ENCODE assay signal across 10 cellular contexts in genomic region chr13:31174018-31174417, GRCh38. TPM values are rescaled to one million over a fixed set of nuclear protein-coding genes. Genes with fewer than 3 reads are reported as not detected.
DNase-seq lines count a peak whose midpoint lies in the region; TF ChIP-seq lines count a peak whose summit lies in the region.
"Had no signal": no experiment of that assay in that cellular context is flagged by ENCODE, and none has a peak within 500 bp of the region (broad histone marks: within the 10 kb centered on the region; RNA-seq: fewer than 3 reads in every experiment).

No MANE protein-coding gene starts in this region.

- H3K9me3 ChIP-seq in A673 (ENCODE audit: low read depth, low read length, poor library complexity, severe bottlenecking) (no peaks in the 10 kb centered on the region), MG63 (no peaks in the 10 kb centered on the region)

- H3K27me3 ChIP-seq in A673 (replicated peaks; ENCODE audit: insufficient read depth, low read depth, low read length, poor library complexity) (no peaks in the 10 kb centered on the region), MG63 (no peaks in the 10 kb centered on the region)

- CTCF ChIA-PET in A673 (lab: Charles Lee): interaction anchor here (0.7 kb wide), 1 partner anchor 250 kb away, joined by 3 read pairs; no protein-coding TSS in a partner anchor

- H3K36me3 ChIP-seq in A673 (ENCODE audit: insufficient read depth, low read length, poor library complexity, severe bottlenecking) (no peaks in the 10 kb centered on the region), MG63 (no peaks in the 10 kb centered on the region)

- BruUV-seq in A673 (replicated peaks; lab: Mats Ljungman, UMichigan): no TSS peak

- H3K4me1 ChIP-seq in A673 (ENCODE audit: insufficient read depth, low read length, poor library complexity, severe bottlenecking): peaks cover 8% of the 10 kb centered on the region

- DNase-seq in A673 (ENCODE audit: low spot score) (peak; percentile 23), GM03348 (ENCODE audit: low spot score) (peak; percentile 29), amniotic epithelial cell (ENCODE audit: low read depth) (peak; percentile 25), fibroblast of villous mesenchyme (ENCODE audit: low read depth) (peak; percentile 23), MG63 (no peak), NCI-H1092 (lab: John Stamatoyannopoulos, UW) (no peak)
- no peak for DNase-seq in activated CD4-positive, alpha-beta T cell treated with anti-CD3 and anti-CD28 coated beads for 4 hours
- DNase-seq in stimulated activated CD8-positive, alpha-beta memory T cell treated with anti-CD3 and anti-CD28 coated beads, Interleukin-4, amount 100 ng/mL, for 48 hours: no peak
- DNase-seq: activated CD4-positive, alpha-beta T cell treated with anti-CD3 and anti-CD28 coated beads, Interleukin-2, amount 10 ng/mL, durations not matched to agents 24 days and 14 days had no signal

- TF ChIP-seq CTCF in A673 (conservative IDR thresholded peaks at IDR 0.05; ENCODE audit: low read depth, low read length) (0 out of 2 replicates have a peak, but pooled peaks have one; percentile 25), fibroblast of villous mesenchyme (IDR thresholded peaks at IDR 0.05; ENCODE audit: insufficient read depth, low read depth, low read length) (peak; percentile 11)

- intact Hi-C loops in A673 (cut with micrococcal nuclease; ENCODE audit: unreplicated experiment): no loop called here

- POLR2A ChIA-PET in A673 (lab: Charles Lee; ENCODE audit: low non-redundant PET): no interaction called here

- H3K4me3 ChIP-seq in A673 (ENCODE audit: low read depth, low read length, poor library complexity, severe bottlenecking) (no peak overlapping the region), fibroblast of villous mesenchyme (ENCODE audit: low read depth, low read length) (no peak overlapping the region), MG63 (no peak overlapping the region)

- H3K27ac ChIP-seq in A673 (ENCODE audit: low read depth, low read length, poor library complexity, severe bottlenecking): no peak overlapping the region
- H3K27ac ChIP-seq: C4-2B had no signal

RNA-seq across cellular contexts. Expression of gene HSPH1, which starts 12.3 kb away (rescaled TPM):
- total RNA-seq in A673 (2021) (271 and 315 TPM in 2 replicates), fibroblast of villous mesenchyme (42.2 and 70.8 TPM in 2 replicates)
- total RNA-seq in MG63 (2014; rRNA removed; shearing (Covaris generic); ENCODE audit: low replicate concordance): 82.9 and 98.7 TPM in 2 replicates

RNA-seq across cellular contexts. Expression of gene B3GLCT, which starts 25.8 kb away (rescaled TPM):
- total RNA-seq in A673 (2021) (8.5 and 9.6 TPM in 2 replicates), fibroblast of villous mesenchyme (12.2 and 16.0 TPM in 2 replicates)
- total RNA-seq in MG63 (2014; rRNA removed; shearing (Covaris generic); ENCODE audit: low replicate concordance): 12.5 and 23.3 TPM in 2 replicates

Comparison
In these comparisons a context has a peak if more than half of its experiments do, and no peak if none do; other contexts are left out.
1. DNase-seq: peak in A673 (single experiment), GM03348 (single experiment), amniotic epithelial cell (single experiment) and fibroblast of villous mesenchyme (single experiment); none in activated CD4-positive, alpha-beta T cell treated with anti-CD3 and anti-CD28 coated beads for 4 hours (0 of 2), stimulated activated CD8-positive, alpha-beta memory T cell treated with anti-CD3 and anti-CD28 coated beads, Interleukin-4, amount 100 ng/mL, for 48 hours (single experiment), MG63 (single experiment) and NCI-H1092 (single experiment).